In genomic region chr13:33992891-33993336, GRCh38 we compare ENCODE assay signal across 1 cellular context.
TF ChIP-seq lines count a peak whose summit lies in the region.

No MANE protein-coding gene starts in this region.

TF ChIP-seq in HepG2, 621 proteins besides CTCF, POLR2A, EP300 and RAD21 (continued from another document):
- no peak for TF ChIP-seq IRX3 (CRISPR knock-in tag; IDR thresholded peaks at IDR 0.05; ENCODE audit: borderline replicate concordance, low read depth)
- TF ChIP-seq CREM (IDR thresholded peaks at IDR 0.05) = peak; percentile 39; the same call in 1 of the 2 replicates
- no peak for TF ChIP-seq CREM (CRISPR knock-in tag; IDR thresholded peaks at IDR 0.05)
- TF ChIP-seq STAG1 (CRISPR knock-in tag; IDR thresholded peaks at IDR 0.05) = 0 out of 2 replicates have a peak, but pooled peaks have one; percentile 12
- peak; percentile 49; the same call in 1 of the 2 replicates for TF ChIP-seq HNF1A (IDR thresholded peaks at IDR 0.05; ENCODE audit: low read depth)
- no peak; the same call in 1 of the 2 replicates for TF ChIP-seq HNF1A (CRISPR knock-in tag; IDR thresholded peaks at IDR 0.05; ENCODE audit: borderline replicate concordance)
- TF ChIP-seq ZNF775 (CRISPR knock-in tag; IDR thresholded peaks at IDR 0.05; ENCODE audit: borderline replicate concordance) = no peak
- TF ChIP-seq ZNF503 (CRISPR knock-in tag; IDR thresholded peaks at IDR 0.05) = 0 out of 2 replicates have a peak, but pooled peaks have one; percentile 41
- no peak for TF ChIP-seq REST (IDR thresholded peaks at IDR 0.05; ENCODE audit: borderline replicate concordance in 1 of 2, low read depth in 1 of 2, low read length in 2 of 2)
- TF ChIP-seq HMG20B (CRISPR knock-in tag; conservative IDR thresholded peaks at IDR 0.05) = 0 out of 2 replicates have a peak, but pooled peaks have one; percentile 27
- peak; percentile 49; the same call in 1 of the 2 replicates for TF ChIP-seq ERF (CRISPR knock-in tag; IDR thresholded peaks at IDR 0.05)
- peak; percentile 70; the same call in 1 of the 2 replicates for TF ChIP-seq SKIL (CRISPR knock-in tag; IDR thresholded peaks at IDR 0.05; ENCODE audit: borderline replicate concordance)
- 0 out of 2 replicates have a peak, but pooled peaks have one; percentile 7 for TF ChIP-seq SP5 (CRISPR knock-in tag; IDR thresholded peaks at IDR 0.05; ENCODE audit: borderline replicate concordance, low read depth)
- TF ChIP-seq TCF12 (IDR thresholded peaks at IDR 0.05) = no peak
- no peak for TF ChIP-seq TCF12 (CRISPR knock-in tag; IDR thresholded peaks at IDR 0.05)
- peak; percentile 98 for TF ChIP-seq ZNF652 (CRISPR knock-in tag; IDR thresholded peaks at IDR 0.05; ENCODE audit: borderline replicate concordance, low read depth)
- peak; percentile 30; the same call in 1 of the 2 replicates for TF ChIP-seq SOX5 (CRISPR knock-in tag; IDR thresholded peaks at IDR 0.05; ENCODE audit: borderline replicate concordance)
- peak; percentile 28; the same call in 1 of the 2 replicates for TF ChIP-seq ZMYM4 (CRISPR knock-in tag; IDR thresholded peaks at IDR 0.05)
- TF ChIP-seq FOXO1 (CRISPR knock-in tag; IDR thresholded peaks at IDR 0.05) = peak; percentile 30; the same call in 1 of the 2 replicates
- TF ChIP-seq NONO (IDR thresholded peaks at IDR 0.05) = no peak
- TF ChIP-seq NONO (CRISPR knock-in tag; conservative IDR thresholded peaks at IDR 0.05) = peak; percentile 48; the same call in 1 of the 2 replicates
- TF ChIP-seq NFIC (IDR thresholded peaks at IDR 0.05; ENCODE audit: low read length) = 0 out of 2 replicates have a peak, but pooled peaks have one; percentile 44
- TF ChIP-seq ELF3 (CRISPR knock-in tag; IDR thresholded peaks at IDR 0.05) = peak; percentile 46; the same call in 1 of the 2 replicates
- peak; percentile 51 for TF ChIP-seq PAXIP1 (CRISPR knock-in tag; conservative IDR thresholded peaks at IDR 0.05)
- TF ChIP-seq ATF4 (CRISPR knock-in tag; IDR thresholded peaks at IDR 0.05) = peak in 1 of 2 experiments; percentile 51; a peak in 2 of 4 replicates
- no peak for TF ChIP-seq PAX8 (CRISPR knock-in tag; IDR thresholded peaks at IDR 0.05; ENCODE audit: borderline replicate concordance)
